In genomic region chr1:25031601-25031965, GRCh38 we compare ENCODE assay signal across 9 cellular contexts.
DNase-seq lines count a peak whose midpoint lies in the region; ATAC-seq, FAIRE-seq and TF ChIP-seq lines count a peak whose summit lies in the region.
"Had no signal": no experiment of that assay in that cellular context is flagged by ENCODE, and none has a peak within 500 bp of the region (broad histone marks: within the 10 kb centered on the region; RNA-seq: fewer than 3 reads in every experiment).

No MANE protein-coding gene starts in this region.

- 76% methylated on average over 8 of the region's 8 CpGs; no CpG with 5 or more reads in 1 of the 2 experiments for WGBS in H1 (ENCODE audit: extremely low coverage in 1 of 2, insufficient coverage in 1 of 2, insufficient read length in 1 of 2, insufficient replicate concordance in 2 of 2, low coverage in 1 of 2, low lambda C conversion rate in 2 of 2, missing lambda C conversion rate in 1 of 2), 2 experiments
- 41 to 63% (median 48%) methylated on average over 8 of the region's 8 CpGs for WGBS in psoas muscle, 3 donors

- H2AFZ ChIP-seq in H1 (ENCODE audit: low read length) = no peak overlapping the region

- TF ChIP-seq CTCF in GM06990 (IDR thresholded peaks at IDR 0.05; ENCODE audit: insufficient read depth, low read length, poor library complexity, severe bottlenecking) = no peak
- no peak for TF ChIP-seq CTCF in H1 (IDR thresholded peaks at IDR 0.05; ENCODE audit: control extremely low read depth in 1 of 3, insufficient read depth in 1 of 3, low read depth in 1 of 3, low read length in 3 of 3)
- no peak for TF ChIP-seq CTCF in psoas muscle (IDR thresholded peaks at IDR 0.05)
- no peak for TF ChIP-seq CTCF in dorsolateral prefrontal cortex (IDR thresholded peaks at IDR 0.05 in 54 of 56, conservative IDR thresholded peaks at IDR 0.05 in 2 of 56; ENCODE audit: low read depth in 1 of 56, partially characterized antibody in 56 of 56)

- H2BK12ac ChIP-seq in H1 (ENCODE audit: low read depth, low read length) = no peak overlapping the region

- H4K8ac ChIP-seq in H1 (ENCODE audit: extremely low read depth, insufficient read depth, low read length) = no peak overlapping the region; the same call in 1 of the 2 replicates

- no peak overlapping the region for H3K4me2 ChIP-seq in H1 (ENCODE audit: insufficient read depth in 1 of 2, low read depth in 2 of 2, low read length in 2 of 2)

- TF ChIP-seq EP300 in H1 (IDR thresholded peaks at IDR 0.05; ENCODE audit: borderline replicate concordance in 1 of 2, low read depth in 2 of 2, low read length in 2 of 2) = no peak

- TF ChIP-seq RAD21 in H1 (IDR thresholded peaks at IDR 0.05 in 1 of 2, conservative IDR thresholded peaks at IDR 0.05 in 1 of 2; ENCODE audit: low read depth in 2 of 2, low read length in 2 of 2) = no peak

- FAIRE-seq in H1 (lab: Jason Lieb, UNC) = no peak

- H3K14ac ChIP-seq in H1 (ENCODE audit: insufficient read length) = no peak overlapping the region

- H4K20me1 ChIP-seq in H1 (replicated peaks in 1 of 2; ENCODE audit: control insufficient read depth in 1 of 2, insufficient read depth in 2 of 2, low read length in 2 of 2) = peaks cover 0 to 7% of the 10 kb centered on the region in 2 experiments

- H3K36me3 ChIP-seq in GM06990 (ENCODE audit: control insufficient read depth, insufficient read depth, low read length) (no peaks in the 10 kb centered on the region; the same call in 1 of the 2 replicates), H1 (ENCODE audit: control insufficient read depth in 2 of 4, insufficient read depth in 4 of 4, low read length in 3 of 4) (no peaks in the 10 kb centered on the region), psoas muscle (ENCODE audit: insufficient read depth in 1 of 2, low read depth in 1 of 2) (no peaks in the 10 kb centered on the region)

- no peaks in the 10 kb centered on the region; a peak in 1 of 4 replicates for H3K9me3 ChIP-seq in H1 (ENCODE audit: insufficient read depth in 2 of 2, low read depth in 1 of 2, low read length in 1 of 2)
- no peaks in the 10 kb centered on the region for H3K9me3 ChIP-seq in psoas muscle

- H3K27ac ChIP-seq in H1 (ENCODE audit: low read depth, low read length) (no peak overlapping the region), psoas muscle (no peak overlapping the region), dorsolateral prefrontal cortex (no peak overlapping the region)

- CTCF ChIA-PET in H1 (lab: Charles Lee; ENCODE audit: partially characterized antibody) = no interaction called here

- peak overlapping the region; percentile 49 for H3K4me3 ChIP-seq in GM06990 (replicated peaks; ENCODE audit: low read depth, low read length)
- H3K4me3 ChIP-seq in H1 (ENCODE audit: extremely low read depth in 1 of 4, insufficient read depth in 2 of 4, low read depth in 3 of 4, low read length in 4 of 4) = no peak overlapping the region
- no peak overlapping the region for H3K4me3 ChIP-seq in psoas muscle
- H3K4me3 ChIP-seq in dorsolateral prefrontal cortex = no peak overlapping the region

- no peak overlapping the region for H3K56ac ChIP-seq in H1 (replicated peaks; ENCODE audit: insufficient read length, low read depth, low read length)

- no peak for TF ChIP-seq POLR2A in H1 (IDR thresholded peaks at IDR 0.05; ENCODE audit: control extremely low read depth in 1 of 2, low read depth in 2 of 2, low read length in 2 of 2)

- H3K4me1 ChIP-seq in H1 (replicated peaks in 1 of 4; ENCODE audit: control insufficient read depth in 3 of 4, insufficient read depth in 4 of 4, low read length in 3 of 4) = peaks cover 0 to 9% (median 5%) of the 10 kb centered on the region in 4 experiments; a peak in 5 of 7 replicates
- H3K4me1 ChIP-seq in psoas muscle = no peaks in the 10 kb centered on the region

- H3K79me2 ChIP-seq in H1 (ENCODE audit: control insufficient read depth in 1 of 2, insufficient read depth in 2 of 2, low read length in 2 of 2) = no peaks in the 10 kb centered on the region

- H2AK5ac ChIP-seq in H1 (ENCODE audit: low read depth, low read length) = 0 out of 2 replicates have a peak overlapping the region, but pooled peaks have one; percentile 24

- no peak for DNase-seq in GM06990 (ENCODE audit: extremely low read depth, insufficient read length)
- peak; percentile 36 for DNase-seq in T-helper 22 cell (ENCODE audit: low read depth)
- no peak for DNase-seq in H1 (ENCODE audit: low read depth in 1 of 2, low spot score in 2 of 2)
- no peak for DNase-seq in dedifferentiated amniotic fluid mesenchymal stem cell (ENCODE audit: extremely low spot score)
- DNase-seq in glomerular visceral epithelial cell (ENCODE audit: extremely low spot score) = no peak
- no peak for DNase-seq in psoas muscle
- no peak for DNase-seq in dorsolateral prefrontal cortex
- DNase-seq: Kasumi-1 had no signal

- H4K5ac ChIP-seq in H1 (ENCODE audit: insufficient read length, low read depth, low read length) = no peak overlapping the region

- H3K79me1 ChIP-seq in H1 (ENCODE audit: low read depth, low read length) = no peaks in the 10 kb centered on the region

- intact Hi-C loops in psoas muscle (cut with DNase I) (no loop called here), dorsolateral prefrontal cortex (cut with DNase I) (loop anchor here in 1 of 2 donors (10.0 kb wide), 1 partner anchor 173 kb away; no protein-coding TSS in a partner anchor)

- H3K23ac ChIP-seq in H1 (ENCODE audit: insufficient read length) = no peak overlapping the region

- no peak overlapping the region for H2BK120ac ChIP-seq in H1 (replicated peaks; ENCODE audit: low read depth, low read length)

- ATAC-seq in GM21825 (IDR thresholded peaks at IDR 0.05; ENCODE audit: unreplicated experiment) (peak; percentile 12), psoas muscle (no peak)

- no peak overlapping the region for H4K91ac ChIP-seq in H1 (replicated peaks; ENCODE audit: insufficient read length, low read length)

- H3K18ac ChIP-seq in H1 (ENCODE audit: extremely low read depth, low read length) = no peak overlapping the region

- no peak overlapping the region for H2BK20ac ChIP-seq in H1 (ENCODE audit: low read length)

- POLR2A ChIA-PET in H1 (lab: Charles Lee; ENCODE audit: partially characterized antibody) = interaction anchor here (0.9 kb wide), 1 partner anchor 101 kb away, joined by 3 read pairs; the partner anchor contains the start of gene RUNX3

- peaks cover 9% of the 10 kb centered on the region for H3K23me2 ChIP-seq in H1 (ENCODE audit: low read depth, low read length)

- no peak overlapping the region for H3K4ac ChIP-seq in H1 (replicated peaks; ENCODE audit: insufficient read length, low read depth, low read length)

- no peak overlapping the region for H3K9ac ChIP-seq in H1 (replicated peaks in 1 of 4; ENCODE audit: extremely low read depth in 1 of 4, low read depth in 3 of 4, low read length in 3 of 4)

- H3K27me3 ChIP-seq in GM06990 (replicated peaks; ENCODE audit: control insufficient read depth, insufficient read depth, low read length) (no peaks in the 10 kb centered on the region), H1 (replicated peaks in 1 of 4; ENCODE audit: control insufficient read depth in 3 of 4, extremely low read depth in 1 of 4, insufficient read depth in 3 of 4, low read length in 3 of 4) (no peaks in the 10 kb centered on the region), psoas muscle (ENCODE audit: insufficient read depth in 3 of 3, low read length in 2 of 3) (peaks cover 0 to 16% (median 3%) of the 10 kb centered on the region in 3 donors), dorsolateral prefrontal cortex (no peaks in the 10 kb centered on the region)

- no peak overlapping the region for H2BK5ac ChIP-seq in H1 (ENCODE audit: low read depth, low read length)

- no peak overlapping the region for H2BK15ac ChIP-seq in H1 (ENCODE audit: low read length)

TF ChIP-seq in H1, 55 proteins besides CTCF, POLR2A, EP300 and RAD21:
- TF ChIP-seq SIRT6 (IDR thresholded peaks at IDR 0.05; ENCODE audit: low read length) = no peak
- no peak for TF ChIP-seq BCL11A (IDR thresholded peaks at IDR 0.05; ENCODE audit: low read depth in 2 of 2, low read length in 2 of 2)
- no peak for TF ChIP-seq KDM5A (IDR thresholded peaks at IDR 0.05; ENCODE audit: low read length)
- TF ChIP-seq CBX8 (IDR thresholded peaks at IDR 0.05; ENCODE audit: borderline replicate concordance, low read depth, low read length) = no peak
- TF ChIP-seq USF2 (IDR thresholded peaks at IDR 0.05; ENCODE audit: low read length) = no peak
- no peak for TF ChIP-seq POLR2AphosphoS5 (IDR thresholded peaks at IDR 0.05; ENCODE audit: low read depth, low read length)
- TF ChIP-seq SP4 (IDR thresholded peaks at IDR 0.05; ENCODE audit: low read length) = no peak
- no peak for TF ChIP-seq KDM1A (IDR thresholded peaks at IDR 0.05; ENCODE audit: borderline replicate concordance, low read length)
- no peak for TF ChIP-seq FOSL1 (IDR thresholded peaks at IDR 0.05; ENCODE audit: insufficient read depth, low read depth, low read length)
- no peak for TF ChIP-seq SIX5 (IDR thresholded peaks at IDR 0.05; ENCODE audit: low read depth, low read length)
- TF ChIP-seq EZH2 (IDR thresholded peaks at IDR 0.05; ENCODE audit: low read depth, low read length, severe bottlenecking) = no peak
- TF ChIP-seq RXRA (IDR thresholded peaks at IDR 0.05; ENCODE audit: insufficient read depth, low read depth, low read length) = no peak
- TF ChIP-seq JUN (IDR thresholded peaks at IDR 0.05; ENCODE audit: low read depth, low read length) = no peak
- TF ChIP-seq CBX5 (IDR thresholded peaks at IDR 0.05; ENCODE audit: low read depth, low read length) = no peak
